14 cellular contexts compared by ENCODE assay signal in genomic region chr3:44184319-44184953, GRCh38. TPM values are rescaled to one million over a fixed set of nuclear protein-coding genes. Genes with fewer than 3 reads are reported as not detected.
DNase-seq lines count a peak whose midpoint lies in the region; ATAC-seq and TF ChIP-seq lines count a peak whose summit lies in the region.
"Had no signal": no experiment of that assay in that cellular context is flagged by ENCODE, and none has a peak within 500 bp of the region (broad histone marks: within the 10 kb centered on the region; RNA-seq: fewer than 3 reads in every experiment).

No MANE protein-coding gene starts in this region.

- DNase-seq in DMS 273 treated with DMSO at 0.1 percent for 48 hours (lab: John Stamatoyannopoulos, UW) (peak; percentile 6), amygdala (lab: John Stamatoyannopoulos, UW) (peak in 45 of 56 donors; percentile 3 to 74 (median 34)), middle frontal gyrus (ENCODE audit: extremely low spot score, low spot score) (peak; percentile 12), activated T-cell treated with anti-CD3 and anti-CD28 coated beads for 4 hours (no peak), type B pancreatic cell (ENCODE audit: extremely low spot score, unreplicated experiment) (no peak)
- no peak for DNase-seq in activated naive CD8-positive, alpha-beta T cell treated with anti-CD3 and anti-CD28 coated beads, Interleukin-2, amount 50 U/mL, for 24 hours
- DNase-seq: activated CD4-positive, CD25-positive, alpha-beta regulatory T cell; left cardiac atrium; SHP77; stimulated activated naive B cell treated with anti-CD40 and anti-IgM and Interleukin-4, amounts not matched to agents 10 μg/mL and 1 μg/mL and 100 μg/mL, for 72 hours had no signal

- peak; percentile 53 for ATAC-seq in HG02588 (IDR thresholded peaks at IDR 0.05; ENCODE audit: unreplicated experiment)
- ATAC-seq in HG02981 (IDR thresholded peaks at IDR 0.05; ENCODE audit: unreplicated experiment), result no peak
- no peak for ATAC-seq in activated naive CD8-positive, alpha-beta T cell treated with anti-CD3 and anti-CD28 coated beads, Interleukin-2, amount 50 U/mL, for 24 hours
- ATAC-seq: left cardiac atrium had no signal

- H3K4me3 Mint-ChIP-seq in type B pancreatic cell, result no peak overlapping the region
- no peak overlapping the region for H3K4me3 Mint-ChIP-seq in activated naive CD8-positive, alpha-beta T cell treated with anti-CD3 and anti-CD28 coated beads, Interleukin-2, amount 50 U/mL, for 24 hours
- H3K4me3 Mint-ChIP-seq: activated T-helper 1 cell treated with anti-CD3 and anti-CD28 coated beads, Interleukin-12 subunit alpha, Interleukin-12 subunit beta, Interleukin-2, Interleukin-4 antibody, amounts not matched to agents 30 ng/mL and 10 ng/mL and 1 ng/mL, durations not matched to agents 14 hours and 24 hours and 36 hours; stimulated activated naive B cell treated with anti-CD40 and anti-IgM and Interleukin-4, amounts not matched to agents 10 μg/mL and 1 μg/mL and 100 μg/mL, for 72 hours had no signal

- TF ChIP-seq CTCF in type B pancreatic cell (conservative IDR thresholded peaks at IDR 0.05), result no peak

- no peaks in the 10 kb centered on the region for H3K36me3 Mint-ChIP-seq in type B pancreatic cell
- no peaks in the 10 kb centered on the region for H3K36me3 Mint-ChIP-seq in activated naive CD8-positive, alpha-beta T cell treated with anti-CD3 and anti-CD28 coated beads, Interleukin-2, amount 50 U/mL, for 24 hours (ENCODE audit: low read depth)
- H3K36me3 Mint-ChIP-seq: stimulated activated naive B cell treated with anti-CD40 and anti-IgM and Interleukin-4, amounts not matched to agents 10 μg/mL and 1 μg/mL and 100 μg/mL, for 72 hours had no signal

- no peak overlapping the region for H3K27ac Mint-ChIP-seq in type B pancreatic cell
- H3K27ac Mint-ChIP-seq in activated naive CD8-positive, alpha-beta T cell treated with anti-CD3 and anti-CD28 coated beads, Interleukin-2, amount 50 U/mL, for 24 hours, result no peak overlapping the region
- H3K27ac Mint-ChIP-seq: activated T-helper 1 cell treated with anti-CD3 and anti-CD28 coated beads, Interleukin-12 subunit alpha, Interleukin-12 subunit beta, Interleukin-2, Interleukin-4 antibody, amounts not matched to agents 30 ng/mL and 10 ng/mL and 1 ng/mL, durations not matched to agents 14 hours and 24 hours and 36 hours; stimulated activated naive B cell treated with anti-CD40 and anti-IgM and Interleukin-4, amounts not matched to agents 10 μg/mL and 1 μg/mL and 100 μg/mL, for 72 hours had no signal

- H3K4me1 Mint-ChIP-seq in type B pancreatic cell (ENCODE audit: unreplicated experiment), result no peaks in the 10 kb centered on the region
- peaks cover 2% of the 10 kb centered on the region for H3K4me1 Mint-ChIP-seq in activated naive CD8-positive, alpha-beta T cell treated with anti-CD3 and anti-CD28 coated beads, Interleukin-2, amount 50 U/mL, for 24 hours

- H3K27me3 Mint-ChIP-seq in type B pancreatic cell, result peaks cover 19% of the 10 kb centered on the region
- peaks cover 18% of the 10 kb centered on the region for H3K27me3 Mint-ChIP-seq in activated naive CD8-positive, alpha-beta T cell treated with anti-CD3 and anti-CD28 coated beads, Interleukin-2, amount 50 U/mL, for 24 hours
- H3K27me3 Mint-ChIP-seq: stimulated activated naive B cell treated with anti-CD40 and anti-IgM and Interleukin-4, amounts not matched to agents 10 μg/mL and 1 μg/mL and 100 μg/mL, for 72 hours had no signal

- no peaks in the 10 kb centered on the region for H3K9me3 Mint-ChIP-seq in type B pancreatic cell
- no peaks in the 10 kb centered on the region for H3K9me3 Mint-ChIP-seq in activated naive CD8-positive, alpha-beta T cell treated with anti-CD3 and anti-CD28 coated beads, Interleukin-2, amount 50 U/mL, for 24 hours
- H3K9me3 Mint-ChIP-seq: activated T-helper 1 cell treated with anti-CD3 and anti-CD28 coated beads, Interleukin-12 subunit alpha, Interleukin-12 subunit beta, Interleukin-2, Interleukin-4 antibody, amounts not matched to agents 30 ng/mL and 10 ng/mL and 1 ng/mL, durations not matched to agents 14 hours and 24 hours and 36 hours; stimulated activated naive B cell treated with anti-CD40 and anti-IgM and Interleukin-4, amounts not matched to agents 10 μg/mL and 1 μg/mL and 100 μg/mL, for 72 hours had no signal

RNA-seq across cellular contexts. Expression of gene TOPAZ1, which starts 57.2 kb away (rescaled TPM):
- total RNA-seq in type B pancreatic cell (ENCODE audit: low replicate concordance), result not detected in 2 replicates
- total RNA-seq: activated T-helper 1 cell treated with anti-CD3 and anti-CD28 coated beads, Interleukin-12 subunit alpha, Interleukin-12 subunit beta, Interleukin-2, Interleukin-4 antibody, amounts not matched to agents 30 ng/mL and 10 ng/mL and 1 ng/mL, durations not matched to agents 14 hours and 24 hours and 36 hours; cardiac muscle cell; left cardiac atrium had no signal

Comparison
In these comparisons a context has a peak if more than half of its experiments do, and no peak if none do; other contexts are left out.
1. DNase-seq: peak in DMS 273 treated with DMSO at 0.1 percent for 48 hours (single experiment), amygdala (45 of 56) and middle frontal gyrus (single experiment); none in activated T-cell treated with anti-CD3 and anti-CD28 coated beads for 4 hours (single experiment), type B pancreatic cell (single experiment) and activated naive CD8-positive, alpha-beta T cell treated with anti-CD3 and anti-CD28 coated beads, Interleukin-2, amount 50 U/mL, for 24 hours (single experiment).